In the genomic region with DNA sequence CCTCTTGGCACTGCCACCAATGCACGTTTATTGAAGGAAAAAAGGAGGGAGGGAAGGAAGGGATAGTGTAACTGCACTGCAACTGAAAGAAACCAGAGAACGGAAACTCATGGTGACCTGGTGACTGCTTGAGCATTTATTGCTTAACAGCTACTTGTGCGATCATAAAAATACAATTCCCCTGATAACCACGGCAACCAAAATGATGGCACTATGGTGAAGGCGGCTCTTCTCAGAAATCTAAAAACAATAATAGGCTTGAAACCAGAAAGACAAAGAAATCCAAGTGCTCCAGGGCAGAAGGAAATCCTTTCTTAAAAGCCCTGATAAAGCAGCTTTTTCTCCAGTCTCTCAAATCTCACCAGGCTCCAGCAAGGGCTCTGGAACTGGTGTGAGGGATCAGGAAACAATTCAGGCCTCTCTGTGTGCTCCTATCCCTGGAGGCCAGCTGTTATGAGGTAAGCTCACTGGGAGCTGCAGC, we compare ENCODE assay signal across 8 cellular contexts. TPM values are rescaled to one million over a fixed set of nuclear protein-coding genes. Genes with fewer than 3 reads are reported as not detected.
DNase-seq lines count a peak whose midpoint lies in the region; TF ChIP-seq lines count a peak whose summit lies in the region.
"Had no signal": no experiment of that assay in that cellular context is flagged by ENCODE, and none has a peak within 500 bp of the region (broad histone marks: within the 10 kb centered on the region; RNA-seq: fewer than 3 reads in every experiment).

No MANE protein-coding gene starts in this region.

- H3K9me3 ChIP-seq in HUES48 (ENCODE audit: control insufficient read depth, insufficient read depth, low read length): no peaks in the 10 kb centered on the region
- no peaks in the 10 kb centered on the region for H3K9me3 ChIP-seq in WERI-Rb-1 (ENCODE audit: severe bottlenecking)
- no peaks in the 10 kb centered on the region for H3K9me3 ChIP-seq in smooth muscle cell (replicated peaks; ENCODE audit: low read depth)

- H3K36me3 ChIP-seq in HUES48 (ENCODE audit: control insufficient read depth, insufficient read depth, low read length): no peaks in the 10 kb centered on the region
- H3K36me3 ChIP-seq in WERI-Rb-1: peaks cover 47% of the 10 kb centered on the region
- no peaks in the 10 kb centered on the region for H3K36me3 ChIP-seq in smooth muscle cell (ENCODE audit: low read depth)

- peaks cover 11% of the 10 kb centered on the region for H4K20me1 ChIP-seq in smooth muscle cell (ENCODE audit: low read depth)

- H3F3A ChIP-seq in smooth muscle cell (ENCODE audit: low read depth): peaks cover 15% of the 10 kb centered on the region

- H3K4me2 ChIP-seq in smooth muscle cell: peak overlapping the region; percentile 90

- peak overlapping the region; percentile 90 for H3K27ac ChIP-seq in HUES48 (ENCODE audit: low read depth, low read length)
- H3K27ac ChIP-seq in WERI-Rb-1: peak overlapping the region; percentile 97
- H3K27ac ChIP-seq in smooth muscle cell (ENCODE audit: low read depth): peak overlapping the region; percentile 80

- DNase-seq in WERI-Rb-1 (peak; percentile 65), hepatic stellate cell (ENCODE audit: low spot score) (peak; percentile 26), smooth muscle cell (lab: John Stamatoyannopoulos, UW; ENCODE audit: unreplicated experiment) (no peak), COLO668 (lab: John Stamatoyannopoulos, UW; ENCODE audit: unreplicated experiment) (no peak)
- no peak for DNase-seq in activated CD4-positive, alpha-beta memory T cell treated with anti-CD3 and anti-CD28 coated beads, Interleukin-2, amount 10 ng/mL, durations not matched to agents 7 days and 5 days
- DNase-seq in stimulated activated CD4-positive, alpha-beta T cell treated with anti-CD3 and anti-CD28 coated beads, Interleukin-4, amount 100 ng/mL, for 1 hour: no peak
- DNase-seq: stimulated activated CD4-positive, alpha-beta T cell treated with anti-CD3 and anti-CD28 coated beads, Interleukin-2, amount 100 ng/mL, for 24 hours had no signal

- H3K4me1 Mint-ChIP-seq in activated CD4-positive, alpha-beta memory T cell treated with anti-CD3 and anti-CD28 coated beads, Interleukin-2, amount 10 ng/mL, durations not matched to agents 7 days and 5 days: peaks cover 20% of the 10 kb centered on the region

- no peak overlapping the region for H3K4me3 Mint-ChIP-seq in activated CD4-positive, alpha-beta memory T cell treated with anti-CD3 and anti-CD28 coated beads, Interleukin-2, amount 10 ng/mL, durations not matched to agents 7 days and 5 days

- peaks cover 36% of the 10 kb centered on the region for H3K4me1 ChIP-seq in HUES48 (ENCODE audit: control insufficient read depth, insufficient read depth, low read length)
- peaks cover 15% of the 10 kb centered on the region for H3K4me1 ChIP-seq in smooth muscle cell (ENCODE audit: low read depth)

- H3K9me3 Mint-ChIP-seq in activated CD4-positive, alpha-beta memory T cell treated with anti-CD3 and anti-CD28 coated beads, Interleukin-2, amount 10 ng/mL, durations not matched to agents 7 days and 5 days: no peaks in the 10 kb centered on the region

- H3K36me3 Mint-ChIP-seq in activated CD4-positive, alpha-beta memory T cell treated with anti-CD3 and anti-CD28 coated beads, Interleukin-2, amount 10 ng/mL, durations not matched to agents 7 days and 5 days (ENCODE audit: low read depth): peaks cover 3% of the 10 kb centered on the region

- H3K27ac Mint-ChIP-seq in activated CD4-positive, alpha-beta memory T cell treated with anti-CD3 and anti-CD28 coated beads, Interleukin-2, amount 10 ng/mL, durations not matched to agents 7 days and 5 days: no peak overlapping the region

- CTCF ChIA-PET in activated CD4-positive, alpha-beta memory T cell treated with anti-CD3 and anti-CD28 coated beads, Interleukin-2, amount 10 ng/mL, durations not matched to agents 7 days and 5 days (lab: Charles Lee): interaction anchor here (1.1 to 4.4 kb wide), 3 partner anchors 19 to 494 kb away, joined by 3 to 23 read pairs (median 4); a partner anchor contains a TSS

- H3K4me3 ChIP-seq in HUES48 (ENCODE audit: low read depth, low read length): peak overlapping the region; percentile 70
- H3K4me3 ChIP-seq in WERI-Rb-1 (ENCODE audit: low read depth, low read length): peak overlapping the region; percentile 97
- H3K4me3 ChIP-seq in smooth muscle cell: peak overlapping the region; percentile 66

- H3K27me3 Mint-ChIP-seq in activated CD4-positive, alpha-beta memory T cell treated with anti-CD3 and anti-CD28 coated beads, Interleukin-2, amount 10 ng/mL, durations not matched to agents 7 days and 5 days: peaks cover 5% of the 10 kb centered on the region

- no peaks in the 10 kb centered on the region for H3K27me3 ChIP-seq in HUES48 (ENCODE audit: control insufficient read depth, insufficient read depth, low read length)
- H3K27me3 ChIP-seq in WERI-Rb-1 (ENCODE audit: insufficient read depth, low read depth, severe bottlenecking): no peaks in the 10 kb centered on the region
- no peaks in the 10 kb centered on the region for H3K27me3 ChIP-seq in smooth muscle cell (ENCODE audit: low read depth)

- peaks cover 20% of the 10 kb centered on the region for H3K79me2 ChIP-seq in smooth muscle cell (ENCODE audit: low read depth)

- TF ChIP-seq CTCF in WERI-Rb-1 (IDR thresholded peaks at IDR 0.05; ENCODE audit: low read depth, low read length) (no peak), smooth muscle cell (IDR thresholded peaks at IDR 0.05; ENCODE audit: borderline replicate concordance, insufficient read depth, poor library complexity, severe bottlenecking) (no peak)

- POLR2A ChIA-PET in activated CD4-positive, alpha-beta memory T cell treated with anti-CD3 and anti-CD28 coated beads, Interleukin-2, amount 10 ng/mL, durations not matched to agents 7 days and 5 days (lab: Charles Lee): interaction anchor here (3.6 to 10.8 kb wide), 2 partner anchors 16 to 87 kb away, joined by 23 to 103 read pairs; a partner anchor contains a TSS

- WGBS in smooth muscle cell (ENCODE audit: low lambda C conversion rate): 12% methylated on average over 5 of the region's 5 CpGs

- no peak overlapping the region for H3K9ac ChIP-seq in HUES48 (ENCODE audit: low read depth, low read length)
- peak overlapping the region; percentile 6 for H3K9ac ChIP-seq in smooth muscle cell (ENCODE audit: low read depth)

- no peak overlapping the region for H2AFZ ChIP-seq in smooth muscle cell (ENCODE audit: low read depth)

RNA-seq across cellular contexts. Expression of a gene that starts 1.9 kb away (rescaled TPM):
- total RNA-seq in smooth muscle cell: 3.5 and 6.4 TPM in 2 replicates
- 4.8 and 7.0 TPM in 2 replicates for polyA plus RNA-seq in smooth muscle cell
- total RNA-seq in activated CD4-positive, alpha-beta memory T cell treated with anti-CD3 and anti-CD28 coated beads, Interleukin-2, amount 10 ng/mL, durations not matched to agents 7 days and 5 days: 1 to 10 TPM; 5.8 to 6.7 TPM

RNA-seq across cellular contexts. Expression of a gene that starts 18.1 kb away (rescaled TPM):
- total RNA-seq in smooth muscle cell: 194 and 220 TPM in 2 replicates
- polyA plus RNA-seq in smooth muscle cell: 221 and 296 TPM in 2 replicates
- total RNA-seq in activated CD4-positive, alpha-beta memory T cell treated with anti-CD3 and anti-CD28 coated beads, Interleukin-2, amount 10 ng/mL, durations not matched to agents 7 days and 5 days: 10 to 100 TPM; 81.0 to 86.4 TPM

Comparison
In these comparisons a context has a peak if more than half of its experiments do, and no peak if none do; other contexts are left out.
1. DNase-seq: peak in WERI-Rb-1 (single experiment) and hepatic stellate cell (single experiment); none in smooth muscle cell (single experiment), activated CD4-positive, alpha-beta memory T cell treated with anti-CD3 and anti-CD28 coated beads, Interleukin-2, amount 10 ng/mL, durations not matched to agents 7 days and 5 days (single experiment), COLO668 (single experiment) and stimulated activated CD4-positive, alpha-beta T cell treated with anti-CD3 and anti-CD28 coated beads, Interleukin-4, amount 100 ng/mL, for 1 hour (single experiment).
2. Peak in every context shown above with its lines, with median percentiles within 50 percentile points of each other: H3K27ac ChIP-seq and H3K4me3 ChIP-seq.